Comparison of ENCODE assay signal across 1 cellular context in the genomic region with DNA sequence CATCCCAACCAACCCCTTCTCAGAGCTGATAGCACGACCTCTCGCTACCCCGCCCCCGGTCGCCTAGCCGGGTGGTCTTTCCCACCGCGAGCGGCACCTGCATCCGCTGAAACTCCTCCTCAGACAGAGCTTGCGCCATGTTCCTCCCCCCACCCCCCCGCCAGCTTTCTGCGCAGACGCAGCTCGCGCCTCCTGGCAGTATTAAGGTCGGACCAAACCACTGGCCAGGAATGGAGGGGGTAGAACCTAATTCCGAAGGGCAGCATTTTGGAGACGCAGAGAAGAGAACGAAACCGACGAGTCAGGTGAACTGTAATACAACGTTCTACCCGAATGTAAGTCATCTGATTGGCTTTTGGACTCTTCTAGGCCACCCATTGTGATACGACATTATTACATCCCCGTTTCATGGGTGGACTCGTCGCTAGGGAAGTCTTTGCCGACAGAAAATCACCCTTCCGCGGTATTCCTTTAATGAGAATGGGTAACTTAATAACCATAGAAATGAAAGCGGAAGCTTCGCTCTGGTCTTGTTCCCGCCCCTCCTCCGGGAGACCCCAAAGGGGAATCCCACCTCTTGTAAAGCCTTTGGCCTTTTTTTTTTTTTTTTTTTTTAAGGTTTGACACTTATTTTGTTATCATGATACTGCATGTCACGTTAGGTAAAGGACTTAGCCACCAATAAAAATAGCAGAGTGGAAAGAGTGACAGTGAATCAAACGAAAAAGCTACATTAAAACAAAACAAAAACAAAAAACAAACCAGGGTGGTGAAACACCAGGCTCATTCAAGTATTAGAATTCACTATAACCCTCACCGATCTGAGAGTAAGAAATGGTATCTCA.
TF ChIP-seq lines count a peak whose summit lies in the region.

A gene with protein sequence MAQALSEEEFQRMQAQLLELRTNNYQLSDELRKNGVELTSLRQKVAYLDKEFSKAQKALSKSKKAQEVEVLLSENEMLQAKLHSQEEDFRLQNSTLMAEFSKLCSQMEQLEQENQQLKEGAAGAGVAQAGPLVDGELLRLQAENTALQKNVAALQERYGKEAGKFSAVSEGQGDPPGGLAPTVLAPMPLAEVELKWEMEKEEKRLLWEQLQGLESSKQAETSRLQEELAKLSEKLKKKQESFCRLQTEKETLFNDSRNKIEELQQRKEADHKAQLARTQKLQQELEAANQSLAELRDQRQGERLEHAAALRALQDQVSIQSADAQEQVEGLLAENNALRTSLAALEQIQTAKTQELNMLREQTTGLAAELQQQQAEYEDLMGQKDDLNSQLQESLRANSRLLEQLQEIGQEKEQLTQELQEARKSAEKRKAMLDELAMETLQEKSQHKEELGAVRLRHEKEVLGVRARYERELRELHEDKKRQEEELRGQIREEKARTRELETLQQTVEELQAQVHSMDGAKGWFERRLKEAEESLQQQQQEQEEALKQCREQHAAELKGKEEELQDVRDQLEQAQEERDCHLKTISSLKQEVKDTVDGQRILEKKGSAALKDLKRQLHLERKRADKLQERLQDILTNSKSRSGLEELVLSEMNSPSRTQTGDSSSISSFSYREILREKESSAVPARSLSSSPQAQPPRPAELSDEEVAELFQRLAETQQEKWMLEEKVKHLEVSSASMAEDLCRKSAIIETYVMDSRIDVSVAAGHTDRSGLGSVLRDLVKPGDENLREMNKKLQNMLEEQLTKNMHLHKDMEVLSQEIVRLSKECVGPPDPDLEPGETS (minus strand): TSS at position 174 of the 845 bp plus-strand sequence. CDS start 35 bp downstream, at position 139.

TF ChIP-seq in K562, 482 proteins besides CTCF, POLR2A, EP300 and RAD21 (continued from another document and continues in another):
- TF ChIP-seq, protein P1, sequence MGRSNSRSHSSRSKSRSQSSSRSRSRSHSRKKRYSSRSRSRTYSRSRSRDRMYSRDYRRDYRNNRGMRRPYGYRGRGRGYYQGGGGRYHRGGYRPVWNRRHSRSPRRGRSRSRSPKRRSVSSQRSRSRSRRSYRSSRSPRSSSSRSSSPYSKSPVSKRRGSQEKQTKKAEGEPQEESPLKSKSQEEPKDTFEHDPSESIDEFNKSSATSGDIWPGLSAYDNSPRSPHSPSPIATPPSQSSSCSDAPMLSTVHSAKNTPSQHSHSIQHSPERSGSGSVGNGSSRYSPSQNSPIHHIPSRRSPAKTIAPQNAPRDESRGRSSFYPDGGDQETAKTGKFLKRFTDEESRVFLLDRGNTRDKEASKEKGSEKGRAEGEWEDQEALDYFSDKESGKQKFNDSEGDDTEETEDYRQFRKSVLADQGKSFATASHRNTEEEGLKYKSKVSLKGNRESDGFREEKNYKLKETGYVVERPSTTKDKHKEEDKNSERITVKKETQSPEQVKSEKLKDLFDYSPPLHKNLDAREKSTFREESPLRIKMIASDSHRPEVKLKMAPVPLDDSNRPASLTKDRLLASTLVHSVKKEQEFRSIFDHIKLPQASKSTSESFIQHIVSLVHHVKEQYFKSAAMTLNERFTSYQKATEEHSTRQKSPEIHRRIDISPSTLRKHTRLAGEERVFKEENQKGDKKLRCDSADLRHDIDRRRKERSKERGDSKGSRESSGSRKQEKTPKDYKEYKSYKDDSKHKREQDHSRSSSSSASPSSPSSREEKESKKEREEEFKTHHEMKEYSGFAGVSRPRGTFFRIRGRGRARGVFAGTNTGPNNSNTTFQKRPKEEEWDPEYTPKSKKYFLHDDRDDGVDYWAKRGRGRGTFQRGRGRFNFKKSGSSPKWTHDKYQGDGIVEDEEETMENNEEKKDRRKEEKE (IDR thresholded peaks at IDR 0.05; ENCODE audit: borderline replicate concordance in 1 of 2, control insufficient read depth in 1 of 2, low read depth in 2 of 2, low read length in 1 of 2): peak in 1 of 2 experiments; percentile 96; a peak in 2 of 4 replicates
- TF ChIP-seq RBM15 (IDR thresholded peaks at IDR 0.05; ENCODE audit: insufficient read depth, low read length) (no peak), TEAD4 (IDR thresholded peaks at IDR 0.05; ENCODE audit: low read length) (peak; percentile 47; the same call in 1 of the 2 replicates), TEAD4 (CRISPR knock-in tag; IDR thresholded peaks at IDR 0.05; ENCODE audit: borderline replicate concordance) (no peak), MEF2A (IDR thresholded peaks at IDR 0.05; ENCODE audit: control insufficient read depth, low read depth, low read length) (no peak), ATF7 (IDR thresholded peaks at IDR 0.05) (peak; percentile 99), MEF2D (tag; conservative IDR thresholded peaks at IDR 0.05; ENCODE audit: low read depth) (no peak), POLR2AphosphoS5 (IDR thresholded peaks at IDR 0.05; ENCODE audit: control insufficient read depth, insufficient read depth, low read depth, low read length) (0 out of 2 replicates have a peak, but pooled peaks have one; percentile 63), SPI1 (IDR thresholded peaks at IDR 0.05; ENCODE audit: borderline replicate concordance, low read depth, low read length) (0 out of 2 replicates have a peak, but pooled peaks have one; percentile 14), PHB2 (IDR thresholded peaks at IDR 0.05; ENCODE audit: low read depth) (no peak), NCOA1 (IDR thresholded peaks at IDR 0.05; ENCODE audit: low read depth) (no peak; the same call in 1 of the 2 replicates), PHF20 (IDR thresholded peaks at IDR 0.05; ENCODE audit: partially characterized antibody) (peak; percentile 46), ESRRA (IDR thresholded peaks at IDR 0.05; ENCODE audit: borderline replicate concordance, low read depth) (no peak), ADNP (tag; IDR thresholded peaks at IDR 0.05) (no peak), JUND (IDR thresholded peaks at IDR 0.05; ENCODE audit: borderline replicate concordance, low read depth, low read length) (peak; percentile 95), JUND (tag; IDR thresholded peaks at IDR 0.05; ENCODE audit: borderline replicate concordance, low read depth, low read length) (no peak), TBL1XR1 (IDR thresholded peaks at IDR 0.05; ENCODE audit: low read length in 2 of 2) (no peak), HEY1 (CRISPR knock-in tag; IDR thresholded peaks at IDR 0.05; ENCODE audit: borderline replicate concordance) (no peak)
- TF ChIP-seq, protein P2, sequence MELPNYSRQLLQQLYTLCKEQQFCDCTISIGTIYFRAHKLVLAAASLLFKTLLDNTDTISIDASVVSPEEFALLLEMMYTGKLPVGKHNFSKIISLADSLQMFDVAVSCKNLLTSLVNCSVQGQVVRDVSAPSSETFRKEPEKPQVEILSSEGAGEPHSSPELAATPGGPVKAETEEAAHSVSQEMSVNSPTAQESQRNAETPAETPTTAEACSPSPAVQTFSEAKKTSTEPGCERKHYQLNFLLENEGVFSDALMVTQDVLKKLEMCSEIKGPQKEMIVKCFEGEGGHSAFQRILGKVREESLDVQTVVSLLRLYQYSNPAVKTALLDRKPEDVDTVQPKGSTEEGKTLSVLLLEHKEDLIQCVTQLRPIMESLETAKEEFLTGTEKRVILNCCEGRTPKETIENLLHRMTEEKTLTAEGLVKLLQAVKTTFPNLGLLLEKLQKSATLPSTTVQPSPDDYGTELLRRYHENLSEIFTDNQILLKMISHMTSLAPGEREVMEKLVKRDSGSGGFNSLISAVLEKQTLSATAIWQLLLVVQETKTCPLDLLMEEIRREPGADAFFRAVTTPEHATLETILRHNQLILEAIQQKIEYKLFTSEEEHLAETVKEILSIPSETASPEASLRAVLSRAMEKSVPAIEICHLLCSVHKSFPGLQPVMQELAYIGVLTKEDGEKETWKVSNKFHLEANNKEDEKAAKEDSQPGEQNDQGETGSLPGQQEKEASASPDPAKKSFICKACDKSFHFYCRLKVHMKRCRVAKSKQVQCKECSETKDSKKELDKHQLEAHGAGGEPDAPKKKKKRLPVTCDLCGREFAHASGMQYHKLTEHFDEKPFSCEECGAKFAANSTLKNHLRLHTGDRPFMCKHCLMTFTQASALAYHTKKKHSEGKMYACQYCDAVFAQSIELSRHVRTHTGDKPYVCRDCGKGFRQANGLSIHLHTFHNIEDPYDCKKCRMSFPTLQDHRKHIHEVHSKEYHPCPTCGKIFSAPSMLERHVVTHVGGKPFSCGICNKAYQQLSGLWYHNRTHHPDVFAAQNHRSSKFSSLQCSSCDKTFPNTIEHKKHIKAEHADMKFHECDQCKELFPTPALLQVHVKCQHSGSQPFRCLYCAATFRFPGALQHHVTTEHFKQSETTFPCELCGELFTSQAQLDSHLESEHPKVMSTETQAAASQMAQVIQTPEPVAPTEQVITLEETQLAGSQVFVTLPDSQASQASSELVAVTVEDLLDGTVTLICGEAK (IDR thresholded peaks at IDR 0.05): peak; percentile 40; the same call in 1 of the 2 replicates
- TF ChIP-seq, protein P2 (CRISPR knock-in tag; IDR thresholded peaks at IDR 0.05): no peak
- TF ChIP-seq, protein P3, sequence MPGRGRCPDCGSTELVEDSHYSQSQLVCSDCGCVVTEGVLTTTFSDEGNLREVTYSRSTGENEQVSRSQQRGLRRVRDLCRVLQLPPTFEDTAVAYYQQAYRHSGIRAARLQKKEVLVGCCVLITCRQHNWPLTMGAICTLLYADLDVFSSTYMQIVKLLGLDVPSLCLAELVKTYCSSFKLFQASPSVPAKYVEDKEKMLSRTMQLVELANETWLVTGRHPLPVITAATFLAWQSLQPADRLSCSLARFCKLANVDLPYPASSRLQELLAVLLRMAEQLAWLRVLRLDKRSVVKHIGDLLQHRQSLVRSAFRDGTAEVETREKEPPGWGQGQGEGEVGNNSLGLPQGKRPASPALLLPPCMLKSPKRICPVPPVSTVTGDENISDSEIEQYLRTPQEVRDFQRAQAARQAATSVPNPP (IDR thresholded peaks at IDR 0.05; ENCODE audit: borderline replicate concordance, insufficient read depth, insufficient read length): no peak
- TF ChIP-seq, protein P4, sequence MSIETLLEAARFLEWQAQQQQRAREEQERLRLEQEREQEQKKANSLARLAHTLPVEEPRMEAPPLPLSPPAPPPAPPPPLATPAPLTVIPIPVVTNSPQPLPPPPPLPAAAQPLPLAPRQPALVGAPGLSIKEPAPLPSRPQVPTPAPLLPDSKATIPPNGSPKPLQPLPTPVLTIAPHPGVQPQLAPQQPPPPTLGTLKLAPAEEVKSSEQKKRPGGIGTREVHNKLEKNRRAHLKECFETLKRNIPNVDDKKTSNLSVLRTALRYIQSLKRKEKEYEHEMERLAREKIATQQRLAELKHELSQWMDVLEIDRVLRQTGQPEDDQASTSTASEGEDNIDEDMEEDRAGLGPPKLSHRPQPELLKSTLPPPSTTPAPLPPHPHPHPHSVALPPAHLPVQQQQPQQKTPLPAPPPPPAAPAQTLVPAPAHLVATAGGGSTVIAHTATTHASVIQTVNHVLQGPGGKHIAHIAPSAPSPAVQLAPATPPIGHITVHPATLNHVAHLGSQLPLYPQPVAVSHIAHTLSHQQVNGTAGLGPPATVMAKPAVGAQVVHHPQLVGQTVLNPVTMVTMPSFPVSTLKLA (conservative IDR thresholded peaks at IDR 0.05): peak; percentile 22 to 47; a peak in 1 of 4 replicates
- TF ChIP-seq, protein P5, sequence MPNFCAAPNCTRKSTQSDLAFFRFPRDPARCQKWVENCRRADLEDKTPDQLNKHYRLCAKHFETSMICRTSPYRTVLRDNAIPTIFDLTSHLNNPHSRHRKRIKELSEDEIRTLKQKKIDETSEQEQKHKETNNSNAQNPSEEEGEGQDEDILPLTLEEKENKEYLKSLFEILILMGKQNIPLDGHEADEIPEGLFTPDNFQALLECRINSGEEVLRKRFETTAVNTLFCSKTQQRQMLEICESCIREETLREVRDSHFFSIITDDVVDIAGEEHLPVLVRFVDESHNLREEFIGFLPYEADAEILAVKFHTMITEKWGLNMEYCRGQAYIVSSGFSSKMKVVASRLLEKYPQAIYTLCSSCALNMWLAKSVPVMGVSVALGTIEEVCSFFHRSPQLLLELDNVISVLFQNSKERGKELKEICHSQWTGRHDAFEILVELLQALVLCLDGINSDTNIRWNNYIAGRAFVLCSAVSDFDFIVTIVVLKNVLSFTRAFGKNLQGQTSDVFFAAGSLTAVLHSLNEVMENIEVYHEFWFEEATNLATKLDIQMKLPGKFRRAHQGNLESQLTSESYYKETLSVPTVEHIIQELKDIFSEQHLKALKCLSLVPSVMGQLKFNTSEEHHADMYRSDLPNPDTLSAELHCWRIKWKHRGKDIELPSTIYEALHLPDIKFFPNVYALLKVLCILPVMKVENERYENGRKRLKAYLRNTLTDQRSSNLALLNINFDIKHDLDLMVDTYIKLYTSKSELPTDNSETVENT (CRISPR knock-in tag; IDR thresholded peaks at IDR 0.05): no peak
- TF ChIP-seq, protein P6, sequence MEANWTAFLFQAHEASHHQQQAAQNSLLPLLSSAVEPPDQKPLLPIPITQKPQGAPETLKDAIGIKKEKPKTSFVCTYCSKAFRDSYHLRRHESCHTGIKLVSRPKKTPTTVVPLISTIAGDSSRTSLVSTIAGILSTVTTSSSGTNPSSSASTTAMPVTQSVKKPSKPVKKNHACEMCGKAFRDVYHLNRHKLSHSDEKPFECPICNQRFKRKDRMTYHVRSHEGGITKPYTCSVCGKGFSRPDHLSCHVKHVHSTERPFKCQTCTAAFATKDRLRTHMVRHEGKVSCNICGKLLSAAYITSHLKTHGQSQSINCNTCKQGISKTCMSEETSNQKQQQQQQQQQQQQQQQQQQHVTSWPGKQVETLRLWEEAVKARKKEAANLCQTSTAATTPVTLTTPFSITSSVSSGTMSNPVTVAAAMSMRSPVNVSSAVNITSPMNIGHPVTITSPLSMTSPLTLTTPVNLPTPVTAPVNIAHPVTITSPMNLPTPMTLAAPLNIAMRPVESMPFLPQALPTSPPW (CRISPR knock-in tag; IDR thresholded peaks at IDR 0.05): peak; percentile 100
